In the genomic region with DNA sequence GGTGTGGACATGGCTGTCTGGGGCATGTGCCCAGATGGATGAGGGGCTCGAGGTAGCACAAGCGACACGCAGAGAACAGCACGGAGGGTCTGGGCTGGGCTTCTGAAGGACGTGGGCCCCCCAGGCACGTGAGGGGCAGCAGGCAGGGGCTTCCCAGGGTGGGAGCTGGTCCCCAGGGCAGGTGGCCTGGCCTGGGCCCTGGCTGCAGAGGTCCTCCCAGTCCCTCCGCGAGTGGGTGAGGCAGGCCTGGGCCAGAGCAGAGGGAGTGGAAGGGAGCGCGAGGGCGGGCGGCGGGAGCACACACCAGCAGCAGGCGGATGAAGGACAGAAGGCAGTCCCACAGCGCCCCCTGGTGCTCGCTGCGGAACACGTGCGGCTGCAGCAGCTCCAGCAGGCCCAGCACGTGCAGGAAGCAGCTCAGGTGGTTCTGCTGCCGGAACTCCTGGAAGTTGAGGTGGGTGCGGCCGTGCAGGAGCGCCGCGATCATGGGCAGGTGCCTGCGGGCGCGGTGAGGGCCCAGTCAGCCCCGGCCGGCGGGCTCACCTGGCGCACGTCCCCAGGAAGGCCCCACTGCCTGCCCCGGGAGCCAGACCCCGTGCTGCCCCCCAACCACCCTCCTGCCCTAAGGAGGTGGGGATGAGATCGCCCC, we compare ENCODE assay signal across 8 cellular contexts. TPM values are rescaled to one million over a fixed set of nuclear protein-coding genes. Genes with fewer than 3 reads are reported as not detected.
DNase-seq lines count a peak whose midpoint lies in the region; ATAC-seq, FAIRE-seq and TF ChIP-seq lines count a peak whose summit lies in the region.

No MANE protein-coding gene starts in this region.

- H2AFZ ChIP-seq in OCI-LY1 (ENCODE audit: low read length) (no peak overlapping the region), endothelial cell of umbilical vein (ENCODE audit: low read depth, low read length) (no peak overlapping the region)

- no peaks in the 10 kb centered on the region for H3F3A ChIP-seq in OCI-LY1 (ENCODE audit: insufficient read depth, low read length)

- H4K20me1 ChIP-seq in OCI-LY1 (ENCODE audit: insufficient read depth, low read length) (no peaks in the 10 kb centered on the region), endothelial cell of umbilical vein (replicated peaks; ENCODE audit: control insufficient read depth, extremely low read depth, insufficient read depth, low read length) (no peaks in the 10 kb centered on the region)

- H3K4me1 ChIP-seq in OCI-LY1 (ENCODE audit: insufficient read depth, low read length, severe bottlenecking) (peaks cover 3% of the 10 kb centered on the region), endothelial cell of umbilical vein (ENCODE audit: control insufficient read depth, extremely low read depth, insufficient read depth, low read length) (no peaks in the 10 kb centered on the region)

- no TSS peak for BruUV-seq in endothelial cell of umbilical vein (replicated peaks; lab: Mats Ljungman, UMichigan)

- H3K9me2 ChIP-seq in OCI-LY1 (ENCODE audit: low read depth, low read length), result no peaks in the 10 kb centered on the region

- dilution Hi-C loops in endothelial cell of umbilical vein (cut with MboI; ENCODE audit: extremely low pct_ligation_motif_present, low sequenced_read_pairs), result no loop called here

- H3K27ac ChIP-seq in OCI-LY1 (ENCODE audit: low read depth, low read length, poor library complexity, severe bottlenecking) (no peak overlapping the region), endothelial cell of umbilical vein (ENCODE audit: insufficient read depth, low read depth, low read length) (no peak overlapping the region)

- POLR2A ChIA-PET in endothelial cell of umbilical vein (lab: Charles Lee), result no interaction called here

- peak; percentile 87 for FAIRE-seq in endothelial cell of umbilical vein (lab: Jason Lieb, UNC)

- H3K4me3 ChIP-seq in OCI-LY1 (ENCODE audit: low read depth, low read length, poor library complexity, severe bottlenecking) (no peak overlapping the region), endothelial cell of umbilical vein (replicated peaks in 1 of 3; ENCODE audit: insufficient read depth in 1 of 3, low read depth in 1 of 3, low read length in 3 of 3) (no peak overlapping the region)

- CTCF ChIA-PET in endothelial cell of umbilical vein (lab: Charles Lee), result interaction anchor here (0.6 to 3.9 kb wide), 19 partner anchors 9 to 288 kb away, joined by 3 to 65 read pairs (median 5); partner anchors contain the start of gene MICALL2

- H3K4me2 ChIP-seq in OCI-LY1 (ENCODE audit: low read length) (no peak overlapping the region), endothelial cell of umbilical vein (ENCODE audit: insufficient read depth, low read length) (no peak overlapping the region)

- no peaks in the 10 kb centered on the region for H3K27me3 ChIP-seq in OCI-LY1 (ENCODE audit: insufficient read depth, low read length)
- H3K27me3 ChIP-seq in endothelial cell of umbilical vein (ENCODE audit: control insufficient read depth in 2 of 2, insufficient read depth in 2 of 2, low read length in 2 of 2), result no peaks in the 10 kb centered on the region

- no peak for TF ChIP-seq POLR2A in endothelial cell of umbilical vein (IDR thresholded peaks at IDR 0.05; ENCODE audit: low read depth, low read length)

- no peak for ATAC-seq in HG03196 (IDR thresholded peaks at IDR 0.05; ENCODE audit: unreplicated experiment)

- DNase-seq in G401 (ENCODE audit: low spot score), result peak; percentile 89
- peak; percentile 90 for DNase-seq in KBM-7
- peak; percentile 88 for DNase-seq in activated CD8-positive, alpha-beta memory T cell treated with anti-CD3 and anti-CD28 coated beads, Interleukin-2, amount 50 U/mL, for 4 hours
- peak; percentile 64 for DNase-seq in endothelial cell of umbilical vein (ENCODE audit: low read depth, low spot score)
- DNase-seq in midbrain (lab: John Stamatoyannopoulos, UW), result peak; percentile 80
- peak; percentile 67 to 76 for DNase-seq in stimulated activated CD8-positive, alpha-beta memory T cell treated with anti-CD3 and anti-CD28 coated beads, Interleukin-4, amount 100 ng/mL, for 1 hour (ENCODE audit: low read depth in 2 of 2, low spot score in 1 of 2)

- peak; percentile 85 for TF ChIP-seq CTCF in OCI-LY1 (IDR thresholded peaks at IDR 0.05; ENCODE audit: low read length)
- peak; percentile 91 to 97 for TF ChIP-seq CTCF in endothelial cell of umbilical vein (IDR thresholded peaks at IDR 0.05; ENCODE audit: extremely low read depth in 1 of 2, insufficient read depth in 1 of 2, low read depth in 1 of 2, low read length in 2 of 2)

- peaks cover 72% of the 10 kb centered on the region for H3K36me3 ChIP-seq in OCI-LY1 (ENCODE audit: insufficient read depth, low read length)
- peaks cover 6 to 48% of the 10 kb centered on the region in 2 experiments for H3K36me3 ChIP-seq in endothelial cell of umbilical vein (ENCODE audit: control insufficient read depth in 2 of 2, extremely low read depth in 1 of 2, insufficient read depth in 2 of 2, low read length in 2 of 2)

- H3K79me2 ChIP-seq in OCI-LY1 (ENCODE audit: insufficient read depth, low read length), result no peaks in the 10 kb centered on the region
- H3K79me2 ChIP-seq in endothelial cell of umbilical vein (ENCODE audit: control insufficient read depth, insufficient read depth, low read length), result no peaks in the 10 kb centered on the region

- intact Hi-C loops in endothelial cell of umbilical vein (cut with micrococcal nuclease), result loop anchor here (2.0 kb wide), 2 partner anchors 41 to 247 kb away; no protein-coding TSS in a partner anchor

- in situ Hi-C loops in G401 (cut with HindIII; ENCODE audit: low sequenced_read_pairs), result no loop called here
- in situ Hi-C loops in KBM-7 (cut with MboI; ENCODE audit: low pct_unique_long_range_greater_than_20kb, low sequenced_read_pairs), result no loop called here

- no peaks in the 10 kb centered on the region for H3K9me1 ChIP-seq in endothelial cell of umbilical vein (replicated peaks; ENCODE audit: control insufficient read depth, extremely low read depth, insufficient read depth, low read length)

- no peaks in the 10 kb centered on the region for H3K9me3 ChIP-seq in OCI-LY1 (ENCODE audit: low read length)
- H3K9me3 ChIP-seq in endothelial cell of umbilical vein (replicated peaks; ENCODE audit: control insufficient read depth, insufficient read depth, low read length), result no peaks in the 10 kb centered on the region

- no peak overlapping the region; the same call in 1 of the 2 replicates for H3K9ac ChIP-seq in OCI-LY1 (ENCODE audit: low read length)
- no peak overlapping the region for H3K9ac ChIP-seq in endothelial cell of umbilical vein (replicated peaks; ENCODE audit: extremely low read depth, insufficient read depth, low read length)

TF ChIP-seq in endothelial cell of umbilical vein, 7 proteins besides CTCF, POLR2A, EP300 and RAD21:
- TF ChIP-seq FOS (IDR thresholded peaks at IDR 0.05; ENCODE audit: borderline replicate concordance, insufficient read depth, low read length), result no peak
- TF ChIP-seq EZH2 (IDR thresholded peaks at IDR 0.05; ENCODE audit: borderline replicate concordance, low read depth, low read length, severe bottlenecking), result no peak
- TF ChIP-seq MYC (IDR thresholded peaks at IDR 0.05; ENCODE audit: low read depth, low read length), result peak; percentile 68
- TF ChIP-seq, protein P1, sequence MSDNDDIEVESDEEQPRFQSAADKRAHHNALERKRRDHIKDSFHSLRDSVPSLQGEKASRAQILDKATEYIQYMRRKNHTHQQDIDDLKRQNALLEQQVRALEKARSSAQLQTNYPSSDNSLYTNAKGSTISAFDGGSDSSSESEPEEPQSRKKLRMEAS (IDR thresholded peaks at IDR 0.05; ENCODE audit: insufficient read depth, insufficient read length), result peak; percentile 97
- no peak for TF ChIP-seq GATA2 (IDR thresholded peaks at IDR 0.05; ENCODE audit: insufficient read depth, insufficient read length, low read depth, low read length)
- no peak for TF ChIP-seq POLR2AphosphoS5 (IDR thresholded peaks at IDR 0.05; ENCODE audit: insufficient read depth, low read depth, low read length)
- TF ChIP-seq JUN (IDR thresholded peaks at IDR 0.05; ENCODE audit: borderline replicate concordance, insufficient read depth, insufficient read length, low read depth), result no peak

RNA-seq across cellular contexts. Expression of gene MICALL2, which starts 14.7 kb away (rescaled TPM):
- total RNA-seq in G401 (2014; rRNA removed; shearing (Covaris generic)), result 12.3 and 13.0 TPM in 2 replicates
- total RNA-seq in endothelial cell of umbilical vein, result 46.3 and 58.7 TPM in 2 replicates
- polyA plus RNA-seq in endothelial cell of umbilical vein, result 29.8 and 37.3 TPM in 2 replicates
- 7.5 and 14.2 TPM in 2 replicates for polyA plus RNA-seq in endothelial cell of umbilical vein (2011; cell fraction: cytosol; rRNA removed)
- 205 and 206 TPM in 2 replicates for polyA plus RNA-seq in endothelial cell of umbilical vein (2011; cell fraction: nucleus; rRNA removed)
- polyA plus RNA-seq in endothelial cell of umbilical vein (2012), result 15.0 and 21.0 TPM in 2 replicates
- 34.6 and 58.7 TPM in 2 replicates for polyA minus RNA-seq in endothelial cell of umbilical vein
- 7.1 TPM for polyA minus RNA-seq in endothelial cell of umbilical vein (2011; cell fraction: cytosol; rRNA and poly(A)+ RNA removed)
- polyA minus RNA-seq in endothelial cell of umbilical vein (2011; cell fraction: nucleus; rRNA and poly(A)+ RNA removed), result 39.3 and 58.9 TPM in 2 replicates

RNA-seq across cellular contexts. Expression of gene INTS1, which starts 30.2 kb away (rescaled TPM):
- 96.8 and 104 TPM in 2 replicates for total RNA-seq in G401 (2014; rRNA removed; shearing (Covaris generic))
- 114 and 116 TPM in 2 replicates for total RNA-seq in endothelial cell of umbilical vein
- 57.8 and 86.5 TPM in 2 replicates for polyA plus RNA-seq in endothelial cell of umbilical vein
- polyA plus RNA-seq in endothelial cell of umbilical vein (2011; cell fraction: cytosol; rRNA removed), result 25.1 and 38.8 TPM in 2 replicates
- polyA plus RNA-seq in endothelial cell of umbilical vein (2011; cell fraction: nucleus; rRNA removed), result 99.5 and 107 TPM in 2 replicates
- polyA plus RNA-seq in endothelial cell of umbilical vein (2012), result 48.4 and 56.9 TPM in 2 replicates
- 39.2 and 47.6 TPM in 2 replicates for polyA minus RNA-seq in endothelial cell of umbilical vein
- 50.1 TPM for polyA minus RNA-seq in endothelial cell of umbilical vein (2011; cell fraction: cytosol; rRNA and poly(A)+ RNA removed)
- 38.4 and 74.9 TPM in 2 replicates for polyA minus RNA-seq in endothelial cell of umbilical vein (2011; cell fraction: nucleus; rRNA and poly(A)+ RNA removed)

RNA-seq across cellular contexts. Expression of gene MAFK, which starts 56.5 kb away (rescaled TPM):
- total RNA-seq in G401 (2014; rRNA removed; shearing (Covaris generic)), result 12.6 and 16.7 TPM in 2 replicates
- total RNA-seq in endothelial cell of umbilical vein, result 39.4 and 66.9 TPM in 2 replicates
- polyA plus RNA-seq in endothelial cell of umbilical vein, result 22.2 and 23.3 TPM in 2 replicates
- 10.8 and 13.7 TPM in 2 replicates for polyA plus RNA-seq in endothelial cell of umbilical vein (2011; cell fraction: cytosol; rRNA removed)
- polyA plus RNA-seq in endothelial cell of umbilical vein (2011; cell fraction: nucleus; rRNA removed), result 167 and 174 TPM in 2 replicates
- polyA plus RNA-seq in endothelial cell of umbilical vein (2012), result 16.7 and 23.2 TPM in 2 replicates
- polyA minus RNA-seq in endothelial cell of umbilical vein, result 13.0 and 16.2 TPM in 2 replicates
- 27.5 TPM for polyA minus RNA-seq in endothelial cell of umbilical vein (2011; cell fraction: cytosol; rRNA and poly(A)+ RNA removed)
- polyA minus RNA-seq in endothelial cell of umbilical vein (2011; cell fraction: nucleus; rRNA and poly(A)+ RNA removed), result 25.4 and 68.6 TPM in 2 replicates
